Comparison of ENCODE assay signal across 22 cellular contexts in genomic region chr7:4185736-4186512, GRCh38.
"Had no signal": no experiment of that assay in that cellular context is flagged by ENCODE, and none has a peak within 500 bp of the region (broad histone marks: within the 10 kb centered on the region; RNA-seq: fewer than 3 reads in every experiment).

No MANE protein-coding gene starts in this region.

- H3K4me3 ChIP-seq: adrenal gland, cardiac muscle cell, dorsolateral prefrontal cortex, gastroesophageal sphincter, right atrium auricular region, upper lobe of right lung had no signal

- H3K27ac Mint-ChIP-seq: activated CD4-positive, alpha-beta memory T cell treated with anti-CD3 and anti-CD28 coated beads for 36 hours; activated CD4-positive, alpha-beta T cell treated with anti-CD3 and anti-CD28 coated beads for 36 hours; activated CD8-positive, alpha-beta memory T cell treated with anti-CD3 and anti-CD28 coated beads, Interleukin-2, amount 10 ng/mL, durations not matched to agents 7 days and 5 days; endodermal cell; naive thymus-derived CD4-positive, alpha-beta T cell; T-helper 17 cell had no signal

- H3K36me3 ChIP-seq: adrenal gland, cardiac muscle cell, gastroesophageal sphincter, right atrium auricular region, upper lobe of right lung had no signal

- H3K4me1 Mint-ChIP-seq: activated CD8-positive, alpha-beta memory T cell treated with anti-CD3 and anti-CD28 coated beads, Interleukin-2, amount 10 ng/mL, durations not matched to agents 7 days and 5 days; T-helper 17 cell had no signal

- DNase-seq: activated CD4-positive, alpha-beta memory T cell treated with anti-CD3 and anti-CD28 coated beads for 36 hours; activated CD4-positive, alpha-beta T cell treated with anti-CD3 and anti-CD28 coated beads for 36 hours; activated CD8-positive, alpha-beta memory T cell treated with anti-CD3 and anti-CD28 coated beads, Interleukin-2, amount 10 ng/mL, durations not matched to agents 7 days and 5 days; activated naive CD4-positive, alpha-beta T cell treated with anti-CD3 and anti-CD28 coated beads, Interleukin-2, amount 50 U/mL, for 16 hours; activated T-cell treated with anti-CD3 and anti-CD28 coated beads, Interleukin-2, amount 50 U/mL, for 1 hour; adrenal gland; dorsolateral prefrontal cortex; endodermal cell; erythroblast; midbrain; naive thymus-derived CD4-positive, alpha-beta T cell; nucleus accumbens; small intestine; stimulated activated CD4-positive, alpha-beta T cell treated with anti-CD3 and anti-CD28 coated beads, Interleukin-4, amount 100 ng/mL, for 4 hours; stimulated activated CD8-positive, alpha-beta memory T cell treated with anti-CD3 and anti-CD28 coated beads, Interleukin-4, amount 100 ng/mL, for 48 hours; stimulated activated naive CD8-positive, alpha-beta T cell treated with anti-CD3 and anti-CD28 coated beads, Interleukin-15, Interleukin-2, amounts not matched to agents 100 U/mL and 50 U/mL, for 24 hours; T-helper 17 cell; upper lobe of right lung had no signal

- H3K4me3 Mint-ChIP-seq: activated CD4-positive, alpha-beta memory T cell treated with anti-CD3 and anti-CD28 coated beads for 36 hours; activated CD4-positive, alpha-beta T cell treated with anti-CD3 and anti-CD28 coated beads for 36 hours; activated CD8-positive, alpha-beta memory T cell treated with anti-CD3 and anti-CD28 coated beads, Interleukin-2, amount 10 ng/mL, durations not matched to agents 7 days and 5 days; endodermal cell; naive thymus-derived CD4-positive, alpha-beta T cell; T-helper 17 cell had no signal

- FAIRE-seq: keratinocyte, small intestine had no signal

- H3K27ac ChIP-seq: adrenal gland, cardiac muscle cell, dorsolateral prefrontal cortex, gastroesophageal sphincter, right atrium auricular region, upper lobe of right lung had no signal

- H3K9me3 Mint-ChIP-seq: activated CD4-positive, alpha-beta memory T cell treated with anti-CD3 and anti-CD28 coated beads for 36 hours had no signal

- ATAC-seq: activated CD4-positive, alpha-beta T cell treated with anti-CD3 and anti-CD28 coated beads for 36 hours; activated CD8-positive, alpha-beta memory T cell treated with anti-CD3 and anti-CD28 coated beads, Interleukin-2, amount 10 ng/mL, durations not matched to agents 7 days and 5 days; gastroesophageal sphincter; naive thymus-derived CD4-positive, alpha-beta T cell; T-helper 17 cell; upper lobe of right lung had no signal

- H3K27me3 ChIP-seq: adrenal gland, cardiac muscle cell, gastroesophageal sphincter, right atrium auricular region, upper lobe of right lung had no signal

- H3K9me3 ChIP-seq: adrenal gland, gastroesophageal sphincter, right atrium auricular region, upper lobe of right lung had no signal

- H3K27me3 Mint-ChIP-seq: activated CD4-positive, alpha-beta T cell treated with anti-CD3 and anti-CD28 coated beads for 36 hours; activated CD8-positive, alpha-beta memory T cell treated with anti-CD3 and anti-CD28 coated beads, Interleukin-2, amount 10 ng/mL, durations not matched to agents 7 days and 5 days had no signal

- H3K4me1 ChIP-seq: adrenal gland, right atrium auricular region had no signal

- H3K36me3 Mint-ChIP-seq: activated CD4-positive, alpha-beta memory T cell treated with anti-CD3 and anti-CD28 coated beads for 36 hours; activated CD8-positive, alpha-beta memory T cell treated with anti-CD3 and anti-CD28 coated beads, Interleukin-2, amount 10 ng/mL, durations not matched to agents 7 days and 5 days; naive thymus-derived CD4-positive, alpha-beta T cell had no signal
